ENCODE assay signal across 21 cellular contexts in the genomic region with DNA sequence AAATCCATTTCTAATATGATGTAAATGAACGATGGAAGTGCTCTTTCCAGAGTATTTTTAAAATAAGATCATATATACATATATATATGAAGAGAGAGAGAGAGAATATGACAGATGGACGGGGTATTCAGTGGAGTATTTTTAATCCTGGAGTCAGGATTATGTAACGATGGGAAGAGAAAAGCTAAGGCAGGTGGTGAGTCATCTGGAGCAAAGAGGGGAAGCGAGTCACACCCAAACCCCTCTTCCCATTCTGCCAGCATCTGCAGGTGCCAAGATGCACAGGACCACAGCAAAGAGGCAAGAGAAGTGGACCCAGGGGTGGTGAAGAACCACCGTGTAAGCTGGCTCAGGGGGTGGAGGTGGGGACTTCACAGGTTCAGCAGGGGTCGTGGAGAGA.
DNase-seq lines count a peak whose midpoint lies in the region; ATAC-seq and TF ChIP-seq lines count a peak whose summit lies in the region.
"Had no signal": no experiment of that assay in that cellular context is flagged by ENCODE, and none has a peak within 500 bp of the region (broad histone marks: within the 10 kb centered on the region; RNA-seq: fewer than 3 reads in every experiment).

No MANE protein-coding gene starts in this region.

- peak; percentile 54 for DNase-seq in DMS79 treated with DMSO at 0.1 percent for 48 hours (lab: John Stamatoyannopoulos, UW)
- DNase-seq in DMS79 (lab: John Stamatoyannopoulos, UW), result no peak
- DNase-seq in NCI-H82 treated with DMSO at 0.1 percent for 48 hours (lab: John Stamatoyannopoulos, UW; ENCODE audit: unreplicated experiment), result peak; percentile 21
- peak; percentile 44 for DNase-seq in inferior parietal cortex (ENCODE audit: extremely low spot score)
- no peak for DNase-seq in naive thymus-derived CD4-positive, alpha-beta T cell
- no peak for DNase-seq in activated naive CD4-positive, alpha-beta T cell treated with anti-CD3 and anti-CD28 coated beads, Interleukin-2, amount 50 U/mL, for 72 hours (ENCODE audit: low spot score in 2 of 2)
- no peak for DNase-seq in lower leg skin (ENCODE audit: low spot score in 2 of 2)
- no peak for DNase-seq in substantia nigra (lab: John Stamatoyannopoulos, UW)
- DNase-seq: 8988T; Caco-2; CD4-positive, alpha-beta memory T cell; H7; Kasumi-1; NCI-H187; NCI-H345; NCI-H526 treated with DMSO at 0.1 percent for 48 hours; NK-92 treated with Interleukin-12 subunit alpha and Interleukin-12 subunit beta, amount 100 ng/mL, for 24 hours; SHP77 treated with DMSO at 0.1 percent for 48 hours had no signal

- CTCF ChIA-PET in naive thymus-derived CD4-positive, alpha-beta T cell (lab: Charles Lee), result no interaction called here

- POLR2A ChIA-PET in naive thymus-derived CD4-positive, alpha-beta T cell (lab: Charles Lee), result no interaction called here

- no peak overlapping the region for H3K4me3 ChIP-seq in naive thymus-derived CD4-positive, alpha-beta T cell (ENCODE audit: low read length)
- no peak overlapping the region for H3K4me3 ChIP-seq in lower leg skin (ENCODE audit: low read depth, poor library complexity, severe bottlenecking)
- H3K4me3 ChIP-seq: BLaER1 treated with 17β-estradiol and CSF1 and Interleukin-3, amounts not matched to agents 10 nM and 100 nM; SK-N-MC had no signal

- H3K36me3 ChIP-seq in naive thymus-derived CD4-positive, alpha-beta T cell (ENCODE audit: control insufficient read depth in 2 of 3, insufficient read depth in 3 of 3, low read length in 3 of 3), result no peaks in the 10 kb centered on the region
- H3K36me3 ChIP-seq: BLaER1 treated with 17β-estradiol and CSF1 and Interleukin-3, amounts not matched to agents 10 nM and 100 nM had no signal

- no peaks in the 10 kb centered on the region for H3K4me1 ChIP-seq in naive thymus-derived CD4-positive, alpha-beta T cell (ENCODE audit: control insufficient read depth in 2 of 2, insufficient read depth in 2 of 2, low read length in 2 of 2)
- H3K4me1 ChIP-seq: Caco-2 had no signal

- no peaks in the 10 kb centered on the region for H3K36me3 Mint-ChIP-seq in naive thymus-derived CD4-positive, alpha-beta T cell
- H3K36me3 Mint-ChIP-seq in activated naive CD4-positive, alpha-beta T cell treated with anti-CD3 and anti-CD28 coated beads, Interleukin-2, amount 50 U/mL, for 72 hours, result no peaks in the 10 kb centered on the region
- H3K36me3 Mint-ChIP-seq: CD4-positive, alpha-beta memory T cell had no signal

- H3K27me3 ChIP-seq in naive thymus-derived CD4-positive, alpha-beta T cell (ENCODE audit: control insufficient read depth in 2 of 2, insufficient read depth in 2 of 2, low read length in 2 of 2), result no peaks in the 10 kb centered on the region
- H3K27me3 ChIP-seq: BLaER1 treated with 17β-estradiol and CSF1 and Interleukin-3, amounts not matched to agents 10 nM and 100 nM had no signal

- H3K27me3 Mint-ChIP-seq in naive thymus-derived CD4-positive, alpha-beta T cell, result peaks cover 0 to 66% (median 42%) of the 10 kb centered on the region in 5 donors

- no peak overlapping the region for H3K27ac ChIP-seq in naive thymus-derived CD4-positive, alpha-beta T cell (ENCODE audit: low read depth, low read length)
- H3K27ac ChIP-seq in substantia nigra (ENCODE audit: low read depth, low read length, poor library complexity, severe bottlenecking), result no peak overlapping the region
- H3K27ac ChIP-seq: BLaER1 treated with 17β-estradiol and CSF1 and Interleukin-3, amounts not matched to agents 10 nM and 100 nM; RWPE1; SK-N-MC had no signal

- H3K4me3 Mint-ChIP-seq in naive thymus-derived CD4-positive, alpha-beta T cell, result no peak overlapping the region
- H3K4me3 Mint-ChIP-seq: CD4-positive, alpha-beta memory T cell had no signal

- peaks cover 0 to 7% (median 0%) of the 10 kb centered on the region in 11 donors for H3K9me3 Mint-ChIP-seq in naive thymus-derived CD4-positive, alpha-beta T cell
- H3K9me3 Mint-ChIP-seq in activated naive CD4-positive, alpha-beta T cell treated with anti-CD3 and anti-CD28 coated beads, Interleukin-2, amount 50 U/mL, for 72 hours, result no peaks in the 10 kb centered on the region

- WGBS in lower leg skin, 2 donors, result 59 to 62% methylated on average over 6 of the region's 6 CpGs

- no peaks in the 10 kb centered on the region for H3K4me1 Mint-ChIP-seq in naive thymus-derived CD4-positive, alpha-beta T cell
- H3K4me1 Mint-ChIP-seq: CD4-positive, alpha-beta memory T cell had no signal

- no peak for ATAC-seq in naive thymus-derived CD4-positive, alpha-beta T cell
- ATAC-seq in activated naive CD4-positive, alpha-beta T cell treated with anti-CD3 and anti-CD28 coated beads, Interleukin-2, amount 50 U/mL, for 72 hours, result no peak

- intact Hi-C loops in naive thymus-derived CD4-positive, alpha-beta T cell (cut with micrococcal nuclease), result no loop called here
- intact Hi-C loops in lower leg skin (cut with DNase I; ENCODE audit: low total_unique reads), result no loop called here

- no peak for TF ChIP-seq CTCF in lower leg skin (IDR thresholded peaks at IDR 0.05)

- no peaks in the 10 kb centered on the region for H3K9me3 ChIP-seq in naive thymus-derived CD4-positive, alpha-beta T cell (ENCODE audit: control insufficient read depth in 2 of 3, low read length in 3 of 3)
- H3K9me3 ChIP-seq: Caco-2 had no signal

- no peak overlapping the region for H3K27ac Mint-ChIP-seq in naive thymus-derived CD4-positive, alpha-beta T cell
- no peak overlapping the region for H3K27ac Mint-ChIP-seq in activated naive CD4-positive, alpha-beta T cell treated with anti-CD3 and anti-CD28 coated beads, Interleukin-2, amount 50 U/mL, for 72 hours
- H3K27ac Mint-ChIP-seq: CD4-positive, alpha-beta memory T cell had no signal

- no peak for TF ChIP-seq POLR2A in lower leg skin (IDR thresholded peaks at IDR 0.05)

Comparison
In these comparisons a context has a peak if more than half of its experiments do, and no peak if none do; other contexts are left out.
1. DNase-seq: peak in DMS79 treated with DMSO at 0.1 percent for 48 hours (single experiment), NCI-H82 treated with DMSO at 0.1 percent for 48 hours (single experiment) and inferior parietal cortex (single experiment); none in DMS79 (single experiment), naive thymus-derived CD4-positive, alpha-beta T cell (0 of 9), activated naive CD4-positive, alpha-beta T cell treated with anti-CD3 and anti-CD28 coated beads, Interleukin-2, amount 50 U/mL, for 72 hours (0 of 2), lower leg skin (0 of 2) and substantia nigra (0 of 49).